Comparison of ENCODE assay signal across 10 cellular contexts in the genomic region with DNA sequence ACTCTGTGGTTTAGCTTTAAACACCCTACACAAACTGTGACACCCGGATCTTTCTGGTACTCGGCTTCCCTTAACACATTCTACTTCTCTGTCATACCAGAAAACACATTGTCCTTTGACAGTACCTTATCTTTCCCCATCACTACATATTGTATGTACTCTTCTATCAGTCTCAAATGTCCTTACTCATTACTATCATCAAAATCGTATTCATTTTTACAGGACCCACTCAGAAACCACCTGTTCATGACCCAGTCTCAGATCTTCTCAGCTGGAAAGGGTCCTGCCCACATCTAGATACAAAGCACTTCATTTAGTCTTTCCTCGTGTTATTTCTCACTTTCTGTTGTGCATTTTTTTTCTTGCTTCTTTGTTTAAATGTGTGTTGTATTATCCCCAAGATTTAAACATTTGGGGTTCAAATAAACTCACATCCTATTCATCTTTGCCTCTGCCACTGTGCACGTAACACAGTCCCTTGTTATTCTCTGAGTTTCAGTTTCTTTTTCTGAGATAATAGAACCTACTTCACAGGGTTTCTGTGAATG. TPM values are rescaled to one million over a fixed set of nuclear protein-coding genes. Genes with fewer than 3 reads are reported as not detected.
A peak's percentile ranks its signal among the peaks of the same experiment; 100 is the strongest.
DNase-seq lines count a peak whose midpoint lies in the region; ATAC-seq lines count a peak whose summit lies in the region.
"Had no signal": no experiment of that assay in that cellular context is flagged by ENCODE, and none has a peak within 500 bp of the region (broad histone marks: within the 10 kb centered on the region; RNA-seq: fewer than 3 reads in every experiment).

No MANE protein-coding gene starts in this region.

- H3K27me3 Mint-ChIP-seq in activated T-cell treated with anti-CD3 and anti-CD28 coated beads, Interleukin-2, amount 50 U/mL, for 24 hours: peaks cover 4% of the 10 kb centered on the region
- peaks cover 7% of the 10 kb centered on the region for H3K27me3 Mint-ChIP-seq in activated T-helper 17 cell treated with anti-CD3 and anti-CD28 coated beads, Interleukin-2, amount 50 U/mL, for 72 hours

- no peaks in the 10 kb centered on the region for H3K9me3 ChIP-seq in subcutaneous abdominal adipose tissue (ENCODE audit: control insufficient read depth in 5 of 5, low read length in 5 of 5)

- peak overlapping the region in 2 of 5 donors; percentile 39 to 44 for H3K9ac ChIP-seq in subcutaneous abdominal adipose tissue (ENCODE audit: low read length in 5 of 5)

- peak overlapping the region; percentile 76 for H3K4me3 Mint-ChIP-seq in activated T-cell treated with anti-CD3 and anti-CD28 coated beads, Interleukin-2, amount 50 U/mL, for 24 hours
- peak overlapping the region; percentile 82 for H3K4me3 Mint-ChIP-seq in activated T-helper 17 cell treated with anti-CD3 and anti-CD28 coated beads, Interleukin-2, amount 50 U/mL, for 72 hours

- ATAC-seq in HG02943 (IDR thresholded peaks at IDR 0.05; ENCODE audit: low read depth, unreplicated experiment): peak; percentile 55
- peak; percentile 80 for ATAC-seq in activated T-helper 17 cell treated with anti-CD3 and anti-CD28 coated beads, Interleukin-2, amount 50 U/mL, for 72 hours (replicated peaks)

- H3K27me3 ChIP-seq in subcutaneous abdominal adipose tissue (ENCODE audit: control insufficient read depth in 5 of 5, insufficient read depth in 4 of 5, low read length in 5 of 5): no peaks in the 10 kb centered on the region

- H3K9me3 Mint-ChIP-seq in activated T-cell treated with anti-CD3 and anti-CD28 coated beads, Interleukin-2, amount 50 U/mL, for 24 hours: no peaks in the 10 kb centered on the region
- no peaks in the 10 kb centered on the region for H3K9me3 Mint-ChIP-seq in activated T-helper 17 cell treated with anti-CD3 and anti-CD28 coated beads, Interleukin-2, amount 50 U/mL, for 72 hours

- DNase-seq in activated T-cell treated with anti-CD3 and anti-CD28 coated beads, Interleukin-2, amount 50 U/mL, for 24 hours: no peak
- DNase-seq in activated T-cell treated with anti-CD3 and anti-CD28 coated beads, Interleukin-2, amount 50 U/mL, for 1 hour: no peak
- DNase-seq in DMS153 (lab: John Stamatoyannopoulos, UW) (no peak), anterior cingulate cortex (lab: John Stamatoyannopoulos, UW) (no peak), Kasumi-1 (lab: John Stamatoyannopoulos, UW) (no peak)

- peaks cover 0 to 37% (median 21%) of the 10 kb centered on the region in 5 donors for H3K36me3 ChIP-seq in subcutaneous abdominal adipose tissue (ENCODE audit: control insufficient read depth in 5 of 5, insufficient read depth in 5 of 5, low read length in 5 of 5)
- H3K36me3 ChIP-seq: cardiac muscle cell had no signal

- H3K4me1 ChIP-seq in subcutaneous abdominal adipose tissue (ENCODE audit: control insufficient read depth in 5 of 5, insufficient read depth in 5 of 5, low read length in 5 of 5): peaks cover 17 to 48% (median 29%) of the 10 kb centered on the region in 5 donors

- no peaks in the 10 kb centered on the region for H3K36me3 Mint-ChIP-seq in activated T-cell treated with anti-CD3 and anti-CD28 coated beads, Interleukin-2, amount 50 U/mL, for 24 hours (ENCODE audit: low read depth)
- H3K36me3 Mint-ChIP-seq in activated T-helper 17 cell treated with anti-CD3 and anti-CD28 coated beads, Interleukin-2, amount 50 U/mL, for 72 hours (ENCODE audit: low read depth): no peaks in the 10 kb centered on the region

- peak overlapping the region; percentile 93 for H3K27ac Mint-ChIP-seq in activated T-cell treated with anti-CD3 and anti-CD28 coated beads, Interleukin-2, amount 50 U/mL, for 24 hours
- peak overlapping the region; percentile 78 for H3K27ac Mint-ChIP-seq in activated T-helper 17 cell treated with anti-CD3 and anti-CD28 coated beads, Interleukin-2, amount 50 U/mL, for 72 hours

- peaks cover 41% of the 10 kb centered on the region for H3K4me1 Mint-ChIP-seq in activated T-cell treated with anti-CD3 and anti-CD28 coated beads, Interleukin-2, amount 50 U/mL, for 24 hours (ENCODE audit: low read depth)
- H3K4me1 Mint-ChIP-seq in activated T-helper 17 cell treated with anti-CD3 and anti-CD28 coated beads, Interleukin-2, amount 50 U/mL, for 72 hours: peaks cover 33% of the 10 kb centered on the region

- H3K4me3 ChIP-seq in subcutaneous abdominal adipose tissue (ENCODE audit: low read depth in 1 of 5, low read length in 5 of 5): no peak overlapping the region
- H3K4me3 ChIP-seq: cardiac muscle cell, SK-N-MC had no signal

- H3K27ac ChIP-seq in subcutaneous abdominal adipose tissue (ENCODE audit: low read depth, low read length): peak overlapping the region; percentile 43
- H3K27ac ChIP-seq: cardiac muscle cell, SK-N-MC had no signal

RNA-seq across cellular contexts. Expression of a gene that starts 27.7 kb away (rescaled TPM):
- under 1 TPM; 0.06 to 0.24 TPM for total RNA-seq in activated T-helper 17 cell treated with anti-CD3 and anti-CD28 coated beads, Interleukin-2, amount 50 U/mL, for 72 hours
